ENCODE assay signal across 36 cellular contexts in genomic region chr2:195836002-195836401, GRCh38.
"Had no signal": no experiment of that assay in that cellular context is flagged by ENCODE, and none has a peak within 500 bp of the region (broad histone marks: within the 10 kb centered on the region; RNA-seq: fewer than 3 reads in every experiment).

No MANE protein-coding gene starts in this region.

- H3K27me3 ChIP-seq: body of pancreas, brain microvascular endothelial cell, breast epithelium had no signal

- H3K4me3 Mint-ChIP-seq: activated CD4-positive, alpha-beta memory T cell treated with anti-CD3 and anti-CD28 coated beads, Interleukin-2, amount 10 ng/mL, durations not matched to agents 7 days and 5 days; activated CD4-positive, alpha-beta T cell treated with anti-CD3 and anti-CD28 coated beads for 36 hours; activated CD4-positive, alpha-beta T cell treated with anti-CD3 and anti-CD28 coated beads, Interleukin-2, amount 10 ng/mL, durations not matched to agents 7 days and 5 days; activated CD8-positive, alpha-beta memory T cell treated with anti-CD3 and anti-CD28 coated beads, Interleukin-2, amount 10 ng/mL, durations not matched to agents 7 days and 5 days; activated CD8-positive, alpha-beta T cell treated with anti-CD3 and anti-CD28 coated beads, Interleukin-2, amount 10 ng/mL, durations not matched to agents 7 days and 5 days; activated naive CD4-positive, alpha-beta T cell treated with anti-CD3 and anti-CD28 coated beads, Interleukin-2, amount 10 ng/mL, durations not matched to agents 7 days and 5 days; activated naive CD4-positive, alpha-beta T cell treated with anti-CD3 and anti-CD28 coated beads, Interleukin-2, amount 50 U/mL, for 24 hours; activated naive CD8-positive, alpha-beta T cell; activated naive CD8-positive, alpha-beta T cell treated with anti-CD3 and anti-CD28 coated beads, Interleukin-2, amount 10 ng/mL, durations not matched to agents 7 days and 5 days; activated naive CD8-positive, alpha-beta T cell treated with anti-CD3 and anti-CD28 coated beads, Interleukin-2, amount 50 U/mL, for 24 hours; activated T-cell treated with anti-CD3 and anti-CD28 coated beads, Interleukin-2, amount 50 U/mL, for 24 hours; T-helper 1 cell treated with Interleukin-12 subunit alpha and Interleukin-12 subunit beta and Interleukin-4 antibody, amounts not matched to agents 30 μg/mL and 1 μg/mL, for 36 hours; T-helper 2 cell treated with Interferon-gamma antibody and Interleukin-4, amounts not matched to agents 5 μg/mL and 100 μg/mL, for 36 hours had no signal

- H3K4me1 ChIP-seq: body of pancreas, breast epithelium had no signal

- H3K36me3 Mint-ChIP-seq: activated CD8-positive, alpha-beta memory T cell treated with anti-CD3 and anti-CD28 coated beads, Interleukin-2, amount 10 ng/mL, durations not matched to agents 7 days and 5 days; activated naive CD4-positive, alpha-beta T cell treated with anti-CD3 and anti-CD28 coated beads, Interleukin-2, amount 10 ng/mL, durations not matched to agents 7 days and 5 days; activated naive CD8-positive, alpha-beta T cell treated with anti-CD3 and anti-CD28 coated beads, Interleukin-2, amount 10 ng/mL, durations not matched to agents 7 days and 5 days had no signal

- H3K36me3 ChIP-seq: brain microvascular endothelial cell, breast epithelium had no signal

- H3K9me3 Mint-ChIP-seq: activated CD4-positive, alpha-beta memory T cell treated with anti-CD3 and anti-CD28 coated beads, Interleukin-2, amount 10 ng/mL, durations not matched to agents 7 days and 5 days; activated CD4-positive, alpha-beta T cell treated with anti-CD3 and anti-CD28 coated beads, Interleukin-2, amount 10 ng/mL, durations not matched to agents 7 days and 5 days; activated naive CD4-positive, alpha-beta T cell treated with anti-CD3 and anti-CD28 coated beads, Interleukin-2, amount 10 ng/mL, durations not matched to agents 7 days and 5 days; activated naive CD8-positive, alpha-beta T cell treated with anti-CD3 and anti-CD28 coated beads, Interleukin-2, amount 10 ng/mL, durations not matched to agents 7 days and 5 days; activated T-helper 2 cell treated with anti-CD3 and anti-CD28 coated beads, Interferon-gamma antibody, Interleukin-2, Interleukin-4, amounts not matched to agents 10 μg/mL and 5 μg/mL and 100 μg/mL, durations not matched to agents 14 hours and 24 hours and 36 hours; T-helper 1 cell treated with Interleukin-12 subunit alpha and Interleukin-12 subunit beta and Interleukin-4 antibody, amounts not matched to agents 30 μg/mL and 1 μg/mL, for 36 hours; T-helper 2 cell treated with Interferon-gamma antibody and Interleukin-4, amounts not matched to agents 5 μg/mL and 100 μg/mL, for 36 hours had no signal

- DNase-seq: activated CD4-positive, alpha-beta memory T cell treated with anti-CD3 and anti-CD28 coated beads, Interleukin-2, amount 10 ng/mL, durations not matched to agents 7 days and 5 days; activated CD4-positive, alpha-beta T cell treated with anti-CD3 and anti-CD28 coated beads for 1 hour; activated CD4-positive, alpha-beta T cell treated with anti-CD3 and anti-CD28 coated beads for 36 hours; activated CD4-positive, alpha-beta T cell treated with anti-CD3 and anti-CD28 coated beads for 48 hours; activated CD4-positive, alpha-beta T cell treated with anti-CD3 and anti-CD28 coated beads, Interleukin-2, amount 10 ng/mL, durations not matched to agents 7 days and 5 days; activated CD4-positive, alpha-beta T cell treated with anti-CD3 and anti-CD28 coated beads, Interleukin-2, amount 50 U/mL, for 48 hours; activated CD4-positive, CD25-positive, alpha-beta regulatory T cell; activated CD8-positive, alpha-beta memory T cell treated with anti-CD3 and anti-CD28 coated beads for 24 hours; activated CD8-positive, alpha-beta memory T cell treated with anti-CD3 and anti-CD28 coated beads, Interleukin-2, amount 10 ng/mL, durations not matched to agents 7 days and 5 days; activated CD8-positive, alpha-beta memory T cell treated with anti-CD3 and anti-CD28 coated beads, Interleukin-2, amount 50 U/mL, for 48 hours; activated CD8-positive, alpha-beta T cell treated with anti-CD3 and anti-CD28 coated beads, Interleukin-2, amount 10 ng/mL, durations not matched to agents 7 days and 5 days; activated effector memory CD4-positive, alpha-beta T cell treated with Interleukin-2 at 50 U/mL for 16 hours; activated gamma-delta T cell; activated naive CD4-positive, alpha-beta T cell treated with anti-CD3 and anti-CD28 coated beads, Interleukin-2, amount 10 ng/mL, durations not matched to agents 7 days and 5 days; activated naive CD4-positive, alpha-beta T cell treated with Interleukin-2 at 50 U/mL for 16 hours; activated naive CD8-positive, alpha-beta T cell treated with anti-CD3 and anti-CD28 coated beads, Interleukin-2, amount 10 ng/mL, durations not matched to agents 7 days and 5 days; activated naive CD8-positive, alpha-beta T cell treated with anti-CD3 and anti-CD28 coated beads, Interleukin-2, amount 50 U/mL, for 24 hours; activated T-cell treated with anti-CD3 and anti-CD28 coated beads, Interleukin-2, amount 50 U/mL, for 24 hours; activated T-cell treated with anti-CD3 and anti-CD28 coated beads, Interleukin-2, amount 50 U/mL, for 48 hours; aorta; body of pancreas; brain microvascular endothelial cell; central memory CD4-positive, alpha-beta T cell; T-helper 1 cell; T-helper 2 cell; T-helper 9 cell had no signal

- H3K27me3 Mint-ChIP-seq: activated CD4-positive, alpha-beta memory T cell treated with anti-CD3 and anti-CD28 coated beads, Interleukin-2, amount 10 ng/mL, durations not matched to agents 7 days and 5 days; activated CD8-positive, alpha-beta memory T cell treated with anti-CD3 and anti-CD28 coated beads, Interleukin-2, amount 10 ng/mL, durations not matched to agents 7 days and 5 days; activated naive CD4-positive, alpha-beta T cell treated with anti-CD3 and anti-CD28 coated beads, Interleukin-2, amount 10 ng/mL, durations not matched to agents 7 days and 5 days; activated naive CD8-positive, alpha-beta T cell; activated naive CD8-positive, alpha-beta T cell treated with anti-CD3 and anti-CD28 coated beads, Interleukin-2, amount 50 U/mL, for 24 hours; activated T-cell treated with anti-CD3 and anti-CD28 coated beads, Interleukin-2, amount 50 U/mL, for 24 hours had no signal

- ATAC-seq: activated CD4-positive, alpha-beta T cell treated with anti-CD3 and anti-CD28 coated beads for 36 hours; activated CD4-positive, CD25-positive, alpha-beta regulatory T cell treated with anti-CD3 and anti-CD28 coated beads, Interleukin-2, amount 50 U/mL, for 24 hours; activated CD8-positive, alpha-beta memory T cell treated with anti-CD3 and anti-CD28 coated beads, Interleukin-2, amount 10 ng/mL, durations not matched to agents 7 days and 5 days; activated CD8-positive, alpha-beta T cell treated with anti-CD3 and anti-CD28 coated beads, Interleukin-2, amount 10 ng/mL, durations not matched to agents 7 days and 5 days; activated naive CD8-positive, alpha-beta T cell treated with anti-CD3 and anti-CD28 coated beads, Interleukin-2, amount 50 U/mL, for 24 hours; body of pancreas had no signal

- H3K27ac ChIP-seq: body of pancreas, brain microvascular endothelial cell, breast epithelium, VCaP had no signal

- H3K9me3 ChIP-seq: body of pancreas, breast epithelium had no signal

- H3K4me1 Mint-ChIP-seq: activated CD4-positive, alpha-beta memory T cell treated with anti-CD3 and anti-CD28 coated beads, Interleukin-2, amount 10 ng/mL, durations not matched to agents 7 days and 5 days; activated CD4-positive, alpha-beta T cell treated with anti-CD3 and anti-CD28 coated beads for 36 hours; activated CD4-positive, alpha-beta T cell treated with anti-CD3 and anti-CD28 coated beads, Interleukin-2, amount 10 ng/mL, durations not matched to agents 7 days and 5 days; activated CD8-positive, alpha-beta memory T cell treated with anti-CD3 and anti-CD28 coated beads, Interleukin-2, amount 10 ng/mL, durations not matched to agents 7 days and 5 days; activated naive CD4-positive, alpha-beta T cell treated with anti-CD3 and anti-CD28 coated beads, Interleukin-2, amount 10 ng/mL, durations not matched to agents 7 days and 5 days; activated naive CD4-positive, alpha-beta T cell treated with anti-CD3 and anti-CD28 coated beads, Interleukin-2, amount 50 U/mL, for 24 hours; activated naive CD8-positive, alpha-beta T cell treated with anti-CD3 and anti-CD28 coated beads, Interleukin-2, amount 10 ng/mL, durations not matched to agents 7 days and 5 days; activated naive CD8-positive, alpha-beta T cell treated with anti-CD3 and anti-CD28 coated beads, Interleukin-2, amount 50 U/mL, for 24 hours had no signal

- H3K27ac Mint-ChIP-seq: activated CD4-positive, alpha-beta memory T cell treated with anti-CD3 and anti-CD28 coated beads, Interleukin-2, amount 10 ng/mL, durations not matched to agents 7 days and 5 days; activated CD4-positive, alpha-beta T cell treated with anti-CD3 and anti-CD28 coated beads for 36 hours; activated CD4-positive, alpha-beta T cell treated with anti-CD3 and anti-CD28 coated beads, Interleukin-2, amount 10 ng/mL, durations not matched to agents 7 days and 5 days; activated CD8-positive, alpha-beta memory T cell treated with anti-CD3 and anti-CD28 coated beads, Interleukin-2, amount 10 ng/mL, durations not matched to agents 7 days and 5 days; activated CD8-positive, alpha-beta T cell treated with anti-CD3 and anti-CD28 coated beads, Interleukin-2, amount 10 ng/mL, durations not matched to agents 7 days and 5 days; activated naive CD4-positive, alpha-beta T cell treated with anti-CD3 and anti-CD28 coated beads, Interleukin-2, amount 10 ng/mL, durations not matched to agents 7 days and 5 days; activated naive CD4-positive, alpha-beta T cell treated with anti-CD3 and anti-CD28 coated beads, Interleukin-2, amount 50 U/mL, for 24 hours; activated naive CD8-positive, alpha-beta T cell; activated naive CD8-positive, alpha-beta T cell treated with anti-CD3 and anti-CD28 coated beads, Interleukin-2, amount 10 ng/mL, durations not matched to agents 7 days and 5 days; activated naive CD8-positive, alpha-beta T cell treated with anti-CD3 and anti-CD28 coated beads, Interleukin-2, amount 50 U/mL, for 24 hours; activated T-cell treated with anti-CD3 and anti-CD28 coated beads, Interleukin-2, amount 50 U/mL, for 24 hours; activated T-helper 2 cell treated with anti-CD3 and anti-CD28 coated beads, Interferon-gamma antibody, Interleukin-2, Interleukin-4, amounts not matched to agents 10 μg/mL and 5 μg/mL and 100 μg/mL, durations not matched to agents 14 hours and 24 hours and 36 hours; T-helper 1 cell treated with Interleukin-12 subunit alpha and Interleukin-12 subunit beta and Interleukin-4 antibody, amounts not matched to agents 30 μg/mL and 1 μg/mL, for 36 hours; T-helper 2 cell treated with Interferon-gamma antibody and Interleukin-4, amounts not matched to agents 5 μg/mL and 100 μg/mL, for 36 hours had no signal

- FAIRE-seq: astrocyte, TTC549 had no signal

- H3K4me3 ChIP-seq: body of pancreas, breast epithelium had no signal
